In genomic region chr10:79938728-79939380, GRCh38 we compare ENCODE assay signal across 8 cellular contexts. TPM values are rescaled to one million over a fixed set of nuclear protein-coding genes. Genes with fewer than 3 reads are reported as not detected.
A peak's percentile ranks its signal among the peaks of the same experiment; 100 is the strongest.
DNase-seq lines count a peak whose midpoint lies in the region; ATAC-seq lines count a peak whose summit lies in the region.

No MANE protein-coding gene starts in this region.

- H4K5ac ChIP-seq in mesendoderm (ENCODE audit: low read length) = no peak overlapping the region

- no peak overlapping the region for H2BK5ac ChIP-seq in mesendoderm (ENCODE audit: low read length)

- H3K56ac ChIP-seq in mesendoderm (ENCODE audit: low read length) = no peak overlapping the region

- no peaks in the 10 kb centered on the region for H3K79me1 ChIP-seq in mesendoderm (ENCODE audit: low read length)

- no CpG with 5 or more reads among the region's 6 CpGs for WGBS in mesendoderm (ENCODE audit: extremely low coverage, insufficient coverage, low lambda C conversion rate)

- H2BK15ac ChIP-seq in mesendoderm (replicated peaks; ENCODE audit: low read depth) = no peak overlapping the region

- no peak overlapping the region for H3K4me3 ChIP-seq in mesendoderm (ENCODE audit: low read length)

- H3K36me3 ChIP-seq in mesendoderm (ENCODE audit: control insufficient read depth, insufficient read depth, low read length) = no peaks in the 10 kb centered on the region

- no peaks in the 10 kb centered on the region for H3K27me3 ChIP-seq in mesendoderm (ENCODE audit: insufficient read depth, low read length, poor library complexity)

- H3K27ac ChIP-seq in mesendoderm (ENCODE audit: low read depth, low read length) = no peak overlapping the region

- H3K9ac ChIP-seq in mesendoderm (ENCODE audit: low read length) = no peak overlapping the region

- DNase-seq in GDM1 (lab: John Stamatoyannopoulos, UW) = peak; percentile 86
- DNase-seq in NOMO-1 treated with DMSO at 0.1 percent for 48 hours (lab: John Stamatoyannopoulos, UW; ENCODE audit: unreplicated experiment) = peak; percentile 94
- peak; percentile 15 for DNase-seq in left kidney (ENCODE audit: low read depth, low spot score)
- no peak for DNase-seq in NCI-H1105 treated with DMSO at 0.1 percent for 48 hours (lab: John Stamatoyannopoulos, UW)
- no peak for DNase-seq in mesendoderm
- no peak for DNase-seq in LoVo (ENCODE audit: low spot score)
- no peak for DNase-seq in stimulated activated naive CD4-positive, alpha-beta T cell (lab: John Stamatoyannopoulos, UW)

- H3K79me2 ChIP-seq in mesendoderm (ENCODE audit: control insufficient read depth, insufficient read depth, low read length) = no peaks in the 10 kb centered on the region

- no peaks in the 10 kb centered on the region for H3K4me1 ChIP-seq in mesendoderm (ENCODE audit: control insufficient read depth, low read depth, low read length)

- H2BK120ac ChIP-seq in mesendoderm (ENCODE audit: low read depth, low read length) = no peak overlapping the region

- no peak overlapping the region for H3K23ac ChIP-seq in mesendoderm (ENCODE audit: low read length)

- peak; percentile 73 for ATAC-seq in GM21529 (IDR thresholded peaks at IDR 0.05; ENCODE audit: unreplicated experiment)

- H3K4me2 ChIP-seq in mesendoderm (ENCODE audit: low read length) = no peak overlapping the region

- H3K4ac ChIP-seq in mesendoderm (ENCODE audit: low read depth, low read length) = no peak overlapping the region

- H2AK5ac ChIP-seq in mesendoderm (ENCODE audit: low read length) = no peak overlapping the region

- no peak overlapping the region for H3K18ac ChIP-seq in mesendoderm (ENCODE audit: low read length)

- H4K8ac ChIP-seq in mesendoderm (ENCODE audit: low read depth, low read length) = no peak overlapping the region

RNA-seq across cellular contexts. Expression of gene SFTPD, which starts 10.1 kb away (rescaled TPM):
- polyA plus RNA-seq in mesendoderm (2013, experiment 1 of 2) = 1.00 TPM
- 0.84 TPM for polyA plus RNA-seq in mesendoderm (2013, experiment 2 of 2)

Comparison
In these comparisons a context has a peak if more than half of its experiments do, and no peak if none do; other contexts are left out.
1. DNase-seq: peak in GDM1 (single experiment), NOMO-1 treated with DMSO at 0.1 percent for 48 hours (single experiment) and left kidney (single experiment); none in NCI-H1105 treated with DMSO at 0.1 percent for 48 hours (single experiment), mesendoderm (single experiment), LoVo (single experiment) and stimulated activated naive CD4-positive, alpha-beta T cell (0 of 6).